ENCODE assay signal across 25 cellular contexts in genomic region chr7:148789228-148789627, GRCh38.
"Had no signal": no experiment of that assay in that cellular context is flagged by ENCODE, and none has a peak within 500 bp of the region (broad histone marks: within the 10 kb centered on the region; RNA-seq: fewer than 3 reads in every experiment).

No MANE protein-coding gene starts in this region.

- DNase-seq: activated B cell treated with CpG ODN at 0.5 μM for 24 hours; activated CD4-positive, alpha-beta T cell treated with anti-CD3 and anti-CD28 coated beads for 1 hour; activated CD4-positive, alpha-beta T cell treated with anti-CD3 and anti-CD28 coated beads, Interleukin-2, amount 10 ng/mL, durations not matched to agents 24 days and 14 days; activated CD4-positive, alpha-beta T cell treated with anti-CD3 and anti-CD28 coated beads, Interleukin-2, amount 50 U/mL, for 48 hours; activated CD8-positive, alpha-beta memory T cell treated with anti-CD3 and anti-CD28 coated beads, Interleukin-2, amount 10 ng/mL, durations not matched to agents 7 days and 5 days; activated effector memory CD4-positive, alpha-beta T cell treated with anti-CD3 and anti-CD28 coated beads, Interleukin-2, amount 50 U/mL, for 16 hours; activated naive CD4-positive, alpha-beta T cell treated with anti-CD3 and anti-CD28 coated beads for 36 hours; activated T-cell treated with anti-CD3 and anti-CD28 coated beads, Interleukin-2, amount 50 U/mL, for 24 hours; aorta; MV-4-11; NCI-H1092 treated with DMSO at 0.1 percent for 48 hours; NCI-H1417 treated with DMSO at 0.1 percent for 48 hours; NCI-H1694; NCI-H2029; NCI-H2107; NCI-H510A treated with DMSO at 0.1 percent for 48 hours; NCI-H69; NK-92 treated with Interleukin-12 subunit alpha and Interleukin-12 subunit beta, amount 100 ng/mL, for 24 hours; OCI-M1; SHP77 treated with DMSO at 0.1 percent for 48 hours; T-helper 2 cell; T1000 had no signal

- ATAC-seq: activated CD8-positive, alpha-beta memory T cell treated with anti-CD3 and anti-CD28 coated beads, Interleukin-2, amount 10 ng/mL, durations not matched to agents 7 days and 5 days had no signal

- H3K27ac ChIP-seq: KMS-11 had no signal

- H3K27me3 Mint-ChIP-seq: activated B cell treated with CpG ODN at 0.5 μM for 24 hours; activated CD4-positive, alpha-beta T cell treated with anti-CD3 and anti-CD28 coated beads, Interleukin-2, amount 10 ng/mL, durations not matched to agents 24 days and 14 days; activated CD8-positive, alpha-beta memory T cell treated with anti-CD3 and anti-CD28 coated beads, Interleukin-2, amount 10 ng/mL, durations not matched to agents 7 days and 5 days; activated T-cell treated with anti-CD3 and anti-CD28 coated beads, Interleukin-2, amount 50 U/mL, for 24 hours; central memory CD8-positive, alpha-beta T cell had no signal

- H3K4me2 ChIP-seq: KMS-11 had no signal

- H3K4me1 Mint-ChIP-seq: activated B cell treated with CpG ODN at 0.5 μM for 24 hours; central memory CD8-positive, alpha-beta T cell had no signal

- H3K27ac Mint-ChIP-seq: activated B cell treated with CpG ODN at 0.5 μM for 24 hours; activated CD4-positive, alpha-beta T cell treated with anti-CD3 and anti-CD28 coated beads, Interleukin-2, amount 10 ng/mL, durations not matched to agents 24 days and 14 days; activated CD8-positive, alpha-beta memory T cell treated with anti-CD3 and anti-CD28 coated beads, Interleukin-2, amount 10 ng/mL, durations not matched to agents 7 days and 5 days; activated naive CD4-positive, alpha-beta T cell treated with anti-CD3 and anti-CD28 coated beads for 36 hours; activated T-cell treated with anti-CD3 and anti-CD28 coated beads, Interleukin-2, amount 50 U/mL, for 24 hours; activated T-helper 1 cell treated with anti-CD3 and anti-CD28 coated beads, Interleukin-12 subunit alpha, Interleukin-12 subunit beta, Interleukin-2, Interleukin-4 antibody, amounts not matched to agents 30 ng/mL and 10 ng/mL and 1 ng/mL, durations not matched to agents 14 hours and 24 hours and 36 hours had no signal

- H3K4me3 Mint-ChIP-seq: activated B cell treated with CpG ODN at 0.5 μM for 24 hours; activated CD4-positive, alpha-beta T cell treated with anti-CD3 and anti-CD28 coated beads, Interleukin-2, amount 10 ng/mL, durations not matched to agents 24 days and 14 days; activated CD8-positive, alpha-beta memory T cell treated with anti-CD3 and anti-CD28 coated beads, Interleukin-2, amount 10 ng/mL, durations not matched to agents 7 days and 5 days; activated naive CD4-positive, alpha-beta T cell treated with anti-CD3 and anti-CD28 coated beads for 36 hours; activated T-cell treated with anti-CD3 and anti-CD28 coated beads, Interleukin-2, amount 50 U/mL, for 24 hours; activated T-helper 1 cell treated with anti-CD3 and anti-CD28 coated beads, Interleukin-12 subunit alpha, Interleukin-12 subunit beta, Interleukin-2, Interleukin-4 antibody, amounts not matched to agents 30 ng/mL and 10 ng/mL and 1 ng/mL, durations not matched to agents 14 hours and 24 hours and 36 hours; central memory CD8-positive, alpha-beta T cell had no signal

- H3K9ac ChIP-seq: KMS-11 had no signal

- H3K9me3 Mint-ChIP-seq: activated B cell treated with CpG ODN at 0.5 μM for 24 hours; activated CD4-positive, alpha-beta T cell treated with anti-CD3 and anti-CD28 coated beads, Interleukin-2, amount 10 ng/mL, durations not matched to agents 24 days and 14 days; activated naive CD4-positive, alpha-beta T cell treated with anti-CD3 and anti-CD28 coated beads for 36 hours; activated T-cell treated with anti-CD3 and anti-CD28 coated beads, Interleukin-2, amount 50 U/mL, for 24 hours; activated T-helper 1 cell treated with anti-CD3 and anti-CD28 coated beads, Interleukin-12 subunit alpha, Interleukin-12 subunit beta, Interleukin-2, Interleukin-4 antibody, amounts not matched to agents 30 ng/mL and 10 ng/mL and 1 ng/mL, durations not matched to agents 14 hours and 24 hours and 36 hours; central memory CD8-positive, alpha-beta T cell had no signal
